In the genomic region with DNA sequence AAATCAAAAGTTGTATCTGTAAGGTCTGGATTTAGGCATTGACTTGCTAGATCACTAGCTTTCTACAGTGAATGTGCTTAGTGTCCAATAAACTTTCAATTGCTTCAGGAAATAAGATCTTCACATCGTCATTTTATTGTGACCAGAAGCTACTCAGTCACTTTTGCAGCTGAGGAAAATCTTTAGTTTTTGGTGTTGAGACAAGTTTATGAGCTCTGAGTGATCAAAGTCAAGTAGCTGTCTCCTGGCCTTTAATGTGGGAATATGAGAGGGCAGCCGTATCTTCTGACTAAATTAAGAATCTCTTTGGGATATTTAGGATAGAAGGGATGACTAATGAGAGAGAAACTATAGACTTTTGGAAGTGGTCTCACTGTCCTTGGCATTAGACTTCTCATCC, we compare ENCODE assay signal across 29 cellular contexts. TPM values are rescaled to one million over a fixed set of nuclear protein-coding genes. Genes with fewer than 3 reads are reported as not detected.
"Had no signal": no experiment of that assay in that cellular context is flagged by ENCODE, and none has a peak within 500 bp of the region (broad histone marks: within the 10 kb centered on the region; RNA-seq: fewer than 3 reads in every experiment).

No MANE protein-coding gene starts in this region.

- H3K36me3 ChIP-seq: brain microvascular endothelial cell, esophagus squamous epithelium, neutrophil, ovary, suprapubic skin, tibial artery, upper lobe of right lung, WERI-Rb-1 had no signal

- DNase-seq: activated CD4-positive, alpha-beta memory T cell treated with anti-CD3 and anti-CD28 coated beads for 36 hours; activated CD4-positive, alpha-beta T cell treated with anti-CD3 and anti-CD28 coated beads, Interleukin-2, amount 10 ng/mL, durations not matched to agents 24 days and 14 days; activated CD4-positive, CD25-positive, alpha-beta regulatory T cell treated with anti-CD3 and anti-CD28 coated beads, Interleukin-2, amount 50 U/mL, for 72 hours; activated CD8-positive, alpha-beta memory T cell treated with anti-CD3 and anti-CD28 coated beads, Interleukin-2, amount 50 U/mL, for 48 hours; activated gamma-delta T cell treated with Interleukin-2 at 50 U/mL for 16 hours; activated naive CD4-positive, alpha-beta T cell treated with anti-CD3 and anti-CD28 coated beads, Interleukin-2, amount 50 U/mL, for 16 hours; activated T-cell treated with anti-CD3 and anti-CD28 coated beads, Interleukin-2, amount 50 U/mL, for 24 hours; amniotic stem cell; central memory CD4-positive, alpha-beta T cell; effector CD8-positive, alpha-beta T cell; esophagus squamous epithelium; hippocampal formation; immature natural killer cell; kidney; ovary; stimulated activated CD4-positive, alpha-beta T cell treated with anti-CD3 and anti-CD28 coated beads, Interleukin-15, amount 100 ng/mL, for 24 hours; stimulated activated CD4-positive, alpha-beta T cell treated with anti-CD3 and anti-CD28 coated beads, Interleukin-2, amount 100 ng/mL, for 24 hours; stimulated activated naive CD4-positive, alpha-beta T cell; T-helper 9 cell; tibial artery; upper lobe of right lung had no signal

- H3K4me3 ChIP-seq: esophagus squamous epithelium, lung, ovary, suprapubic skin, tibial artery, upper lobe of right lung had no signal

- ATAC-seq: activated T-helper 17 cell treated with anti-CD3 and anti-CD28 coated beads, Interleukin-2, amount 50 U/mL, for 72 hours had no signal

- H3K27ac ChIP-seq: brain microvascular endothelial cell, epithelial cell of prostate, esophagus squamous epithelium, neutrophil, ovary, suprapubic skin, tibial artery, upper lobe of right lung, WERI-Rb-1 had no signal

- H3K9me3 ChIP-seq: esophagus squamous epithelium, neutrophil, ovary, suprapubic skin, tibial artery, upper lobe of right lung had no signal

- H3K4me1 ChIP-seq: suprapubic skin, upper lobe of right lung had no signal

- H3K27me3 ChIP-seq: brain microvascular endothelial cell, esophagus squamous epithelium, neutrophil, ovary, suprapubic skin, tibial artery, upper lobe of right lung had no signal

RNA-seq across cellular contexts. Expression of gene MSRB3, which starts 21.6 kb away (rescaled TPM):
- total RNA-seq: activated CD4-positive, alpha-beta memory T cell treated with anti-CD3 and anti-CD28 coated beads for 36 hours; activated CD4-positive, alpha-beta T cell treated with anti-CD3 and anti-CD28 coated beads, Interleukin-2, amount 10 ng/mL, durations not matched to agents 24 days and 14 days; activated CD8-positive, alpha-beta memory T cell treated with anti-CD3 and anti-CD28 coated beads for 36 hours; activated T-helper 17 cell treated with anti-CD3 and anti-CD28 coated beads, Interleukin-2, amount 50 U/mL, for 72 hours had no signal
